29 cellular contexts compared by ENCODE assay signal in the genomic region with DNA sequence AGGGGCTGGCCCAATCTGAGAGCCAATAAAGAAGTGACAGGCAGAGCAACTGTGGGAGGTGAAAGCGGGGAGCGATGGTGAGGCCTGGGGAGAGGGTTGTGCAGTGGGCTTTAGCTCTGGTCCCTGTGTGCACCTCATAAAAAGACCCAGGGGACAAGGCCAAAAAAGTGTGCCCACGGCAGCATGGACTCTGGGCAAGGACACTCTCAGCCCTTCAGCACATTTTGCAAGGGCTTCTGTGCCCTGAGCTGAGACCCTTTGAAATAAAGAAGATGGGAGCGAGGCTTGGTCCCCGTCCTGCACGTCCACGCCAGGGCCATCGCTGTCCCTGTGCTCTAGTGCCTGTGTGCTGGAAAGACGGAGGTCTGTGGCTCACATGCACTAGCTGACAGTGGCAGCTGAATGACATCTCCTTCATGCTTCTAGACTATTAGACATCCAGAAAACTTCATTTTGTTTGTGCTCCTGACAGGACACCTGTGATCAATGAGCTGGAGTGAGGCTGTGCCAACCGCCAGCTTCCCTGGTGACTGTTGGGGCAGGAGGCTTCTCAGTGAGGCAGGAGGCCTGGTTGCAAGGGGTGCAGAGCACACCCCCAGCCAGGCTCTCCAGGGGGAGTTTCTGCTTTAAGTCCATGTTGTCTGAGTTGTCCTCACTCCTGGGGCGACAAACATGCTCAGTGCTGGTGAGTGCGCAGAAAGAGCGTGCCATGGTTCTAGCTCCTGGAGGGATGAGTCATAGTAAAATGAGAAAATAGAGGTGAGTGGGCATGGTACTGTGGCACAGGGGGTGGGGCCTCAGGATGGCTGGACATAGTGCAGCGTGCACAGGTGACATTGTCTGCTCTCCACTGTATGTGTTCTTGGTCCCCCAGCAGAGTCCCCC.
DNase-seq lines count a peak whose midpoint lies in the region; ATAC-seq and TF ChIP-seq lines count a peak whose summit lies in the region.
"Had no signal": no experiment of that assay in that cellular context is flagged by ENCODE, and none has a peak within 500 bp of the region (broad histone marks: within the 10 kb centered on the region; RNA-seq: fewer than 3 reads in every experiment).

No MANE protein-coding gene starts in this region.

- no peaks in the 10 kb centered on the region for H3K4me1 Mint-ChIP-seq in natural killer cell
- H3K4me1 Mint-ChIP-seq: activated CD4-positive, alpha-beta T cell treated with anti-CD3 and anti-CD28 coated beads, Interleukin-2, amount 10 ng/mL, durations not matched to agents 7 days and 5 days had no signal

- H3K4ac ChIP-seq in neuronal stem cell (ENCODE audit: low read length), result no peak overlapping the region

- peaks cover under 1% of the 10 kb centered on the region for H3K79me1 ChIP-seq in neuronal stem cell (ENCODE audit: low read depth, low read length)

- no peak overlapping the region for H3K4me3 Mint-ChIP-seq in natural killer cell
- H3K4me3 Mint-ChIP-seq: activated CD4-positive, alpha-beta T cell treated with anti-CD3 and anti-CD28 coated beads, Interleukin-2, amount 10 ng/mL, durations not matched to agents 7 days and 5 days; activated naive CD8-positive, alpha-beta T cell had no signal

- WGBS in neuronal stem cell (ENCODE audit: extremely low coverage in 2 of 2, insufficient read length in 2 of 2, insufficient replicate concordance in 1 of 2), 2 donors, result no CpG with 5 or more reads among the region's 14 CpGs

- no peak overlapping the region for H3K18ac ChIP-seq in neuronal stem cell (ENCODE audit: low read length)

- H3K4me1 ChIP-seq in left ventricle myocardium inferior (peaks cover 26% of the 10 kb centered on the region), neuronal stem cell (ENCODE audit: control insufficient read depth in 2 of 2, insufficient read depth in 1 of 2, low read depth in 1 of 2, low read length in 2 of 2) (peaks cover 1 to 4% of the 10 kb centered on the region in 2 donors), vagina (no peaks in the 10 kb centered on the region)
- H3K4me1 ChIP-seq: Caco-2 had no signal

- no peak overlapping the region for H3K4me3 ChIP-seq in left ventricle myocardium inferior
- H3K4me3 ChIP-seq in neuronal stem cell (ENCODE audit: low read length in 2 of 2), result no peak overlapping the region
- no peak overlapping the region for H3K4me3 ChIP-seq in vagina
- H3K4me3 ChIP-seq: BLaER1 treated with 17β-estradiol and CSF1 and Interleukin-3, amounts not matched to agents 10 nM and 100 nM; lung; skin epidermis had no signal

- H3K4me2 ChIP-seq in neuronal stem cell (ENCODE audit: insufficient read depth, low read length, poor library complexity, severe bottlenecking), result no peak overlapping the region
- H3K4me2 ChIP-seq: BLaER1 treated with 17β-estradiol and CSF1 and Interleukin-3, amounts not matched to agents 10 nM and 100 nM had no signal

- peak overlapping the region; percentile 26 for H2BK12ac ChIP-seq in neuronal stem cell (ENCODE audit: low read length)

- TF ChIP-seq POLR2A in vagina (IDR thresholded peaks at IDR 0.05), result no peak

- no peak overlapping the region for H3K23ac ChIP-seq in neuronal stem cell (ENCODE audit: low read depth, low read length, poor library complexity)

- H2BK15ac ChIP-seq in neuronal stem cell (ENCODE audit: low read length), result no peak overlapping the region

- no peaks in the 10 kb centered on the region for H3K27me3 ChIP-seq in left ventricle myocardium inferior (ENCODE audit: low read depth)
- H3K27me3 ChIP-seq in neuronal stem cell (ENCODE audit: control insufficient read depth in 3 of 3, insufficient read depth in 3 of 3, low read depth in 1 of 3, low read length in 3 of 3), result peaks cover 0 to 24% (median 0%) of the 10 kb centered on the region in 3 experiments
- no peaks in the 10 kb centered on the region for H3K27me3 ChIP-seq in vagina
- H3K27me3 ChIP-seq: BLaER1 treated with 17β-estradiol and CSF1 and Interleukin-3, amounts not matched to agents 10 nM and 100 nM; neutrophil had no signal

- intact Hi-C loops in Right ventricle myocardium superior (cut with DNase I) (no loop called here), left ventricle myocardium inferior (cut with micrococcal nuclease) (no loop called here), vagina (cut with DNase I) (no loop called here), natural killer cell (cut with micrococcal nuclease) (no loop called here)

- H2BK120ac ChIP-seq in neuronal stem cell (ENCODE audit: low read depth, low read length), result no peak overlapping the region

- ATAC-seq in Right ventricle myocardium superior (ENCODE audit: poor library complexity) (peak; percentile 10), natural killer cell (no peak), HG03354 (IDR thresholded peaks at IDR 0.05; ENCODE audit: poor library complexity, severe bottlenecking, unreplicated experiment) (no peak)

- H3K36me3 ChIP-seq in left ventricle myocardium inferior (no peaks in the 10 kb centered on the region), neuronal stem cell (replicated peaks in 1 of 2; ENCODE audit: control insufficient read depth in 2 of 2, insufficient read depth in 2 of 2, low read length in 2 of 2) (no peaks in the 10 kb centered on the region), vagina (no peaks in the 10 kb centered on the region)
- H3K36me3 ChIP-seq: BLaER1 treated with 17β-estradiol and CSF1 and Interleukin-3, amounts not matched to agents 10 nM and 100 nM; neutrophil had no signal

- no peaks in the 10 kb centered on the region for H3K9me3 Mint-ChIP-seq in natural killer cell
- H3K9me3 Mint-ChIP-seq: activated CD4-positive, alpha-beta T cell treated with anti-CD3 and anti-CD28 coated beads, Interleukin-2, amount 10 ng/mL, durations not matched to agents 7 days and 5 days had no signal

- no peak overlapping the region for H4K91ac ChIP-seq in neuronal stem cell (ENCODE audit: low read depth, low read length, poor library complexity)

- no peak overlapping the region for H3K14ac ChIP-seq in neuronal stem cell (ENCODE audit: low read length)

- H4K8ac ChIP-seq in neuronal stem cell (ENCODE audit: low read depth, low read length), result no peak overlapping the region

- H3K27ac Mint-ChIP-seq in natural killer cell, result no peak overlapping the region
- H3K27ac Mint-ChIP-seq: activated CD4-positive, alpha-beta T cell treated with anti-CD3 and anti-CD28 coated beads, Interleukin-2, amount 10 ng/mL, durations not matched to agents 7 days and 5 days; activated naive CD8-positive, alpha-beta T cell had no signal

- H3K9me3 ChIP-seq in left ventricle myocardium inferior (replicated peaks) (peaks cover 3% of the 10 kb centered on the region), neuronal stem cell (replicated peaks in 1 of 2; ENCODE audit: control insufficient read depth in 2 of 2, insufficient read depth in 1 of 2, low read depth in 1 of 2, low read length in 2 of 2) (peaks cover 0 to 2% of the 10 kb centered on the region in 2 donors), vagina (no peaks in the 10 kb centered on the region)
- H3K9me3 ChIP-seq: Caco-2, neutrophil had no signal

- TF ChIP-seq CTCF in left ventricle myocardium inferior (IDR thresholded peaks at IDR 0.05; ENCODE audit: borderline replicate concordance) (no peak), vagina (IDR thresholded peaks at IDR 0.05) (no peak), natural killer cell (IDR thresholded peaks at IDR 0.05) (no peak)

- H3K27me3 Mint-ChIP-seq in natural killer cell (ENCODE audit: low read depth in 2 of 2), result no peaks in the 10 kb centered on the region
- H3K27me3 Mint-ChIP-seq: activated CD4-positive, alpha-beta T cell treated with anti-CD3 and anti-CD28 coated beads, Interleukin-2, amount 10 ng/mL, durations not matched to agents 7 days and 5 days; activated naive CD8-positive, alpha-beta T cell had no signal

- no peak overlapping the region for H2AFZ ChIP-seq in neuronal stem cell (ENCODE audit: low read length)

- H3K27ac ChIP-seq in left ventricle myocardium inferior (replicated peaks), result no peak overlapping the region
- no peak overlapping the region for H3K27ac ChIP-seq in neuronal stem cell (replicated peaks; ENCODE audit: low read length)
- no peak overlapping the region for H3K27ac ChIP-seq in vagina
- H3K27ac ChIP-seq: BLaER1 treated with 17β-estradiol and CSF1 and Interleukin-3, amounts not matched to agents 10 nM and 100 nM; neutrophil; skin epidermis had no signal

- H3K9ac ChIP-seq in neuronal stem cell (ENCODE audit: low read depth, low read length, poor library complexity), result peak overlapping the region; percentile 47
- H3K9ac ChIP-seq: BLaER1 treated with 17β-estradiol and CSF1 and Interleukin-3, amounts not matched to agents 10 nM and 100 nM had no signal

- H2BK5ac ChIP-seq in neuronal stem cell (ENCODE audit: low read length), result peak overlapping the region; percentile 72

- peak overlapping the region; percentile 30 for H2AK5ac ChIP-seq in neuronal stem cell (ENCODE audit: low read depth, low read length)

- DNase-seq in Right ventricle myocardium superior, result no peak
- DNase-seq in left ventricle myocardium inferior, result no peak
- peak; percentile 20 for DNase-seq in ecto neural progenitor cell (ENCODE audit: low spot score)
- DNase-seq in neuronal stem cell (ENCODE audit: low spot score), result no peak
- peak; percentile 64 to 70 for DNase-seq in vagina (ENCODE audit: extremely low spot score in 2 of 2)
- no peak for DNase-seq in natural killer cell
- no peak for DNase-seq in stimulated activated CD4-positive, alpha-beta T cell treated with anti-CD3 and anti-CD28 coated beads, Interleukin-2, amount 100 ng/mL, for 48 hours
- DNase-seq: activated CD4-positive, alpha-beta T cell treated with anti-CD3 and anti-CD28 coated beads, Interleukin-2, amount 10 ng/mL, durations not matched to agents 7 days and 5 days; Caco-2; effector CD8-positive, alpha-beta T cell; glutamatergic neuron; KBM-7; kidney; MM.1S; NCI-H1417; NCI-H2081; NCI-H2227 treated with DMSO at 0.1 percent for 48 hours; NCI-H526 treated with DMSO at 0.1 percent for 48 hours; SIG-M5; stimulated activated CD4-positive, alpha-beta T cell treated with anti-CD3 and anti-CD28 coated beads, Interleukin-1b, Interleukin-23, amount 100 ng/mL, for 48 hours; SW 1271; T1000; trophoblast cell had no signal

- H3K36me3 Mint-ChIP-seq in natural killer cell, result no peaks in the 10 kb centered on the region
- H3K36me3 Mint-ChIP-seq: activated naive CD8-positive, alpha-beta T cell had no signal

Comparison
In these comparisons a context has a peak if more than half of its experiments do, and no peak if none do; other contexts are left out.
1. DNase-seq: peak in ecto neural progenitor cell (single experiment) and vagina (2 of 2); none in Right ventricle myocardium superior (single experiment), left ventricle myocardium inferior (single experiment), neuronal stem cell (single experiment), natural killer cell (single experiment) and stimulated activated CD4-positive, alpha-beta T cell treated with anti-CD3 and anti-CD28 coated beads, Interleukin-2, amount 100 ng/mL, for 48 hours (0 of 2).